20 cellular contexts compared by ENCODE assay signal in genomic region chr20:44138859-44139258, GRCh38. TPM values are rescaled to one million over a fixed set of nuclear protein-coding genes. Genes with fewer than 3 reads are reported as not detected.
DNase-seq lines count a peak whose midpoint lies in the region; ATAC-seq and TF ChIP-seq lines count a peak whose summit lies in the region.
"Had no signal": no experiment of that assay in that cellular context is flagged by ENCODE, and none has a peak within 500 bp of the region (broad histone marks: within the 10 kb centered on the region; RNA-seq: fewer than 3 reads in every experiment).

No MANE protein-coding gene starts in this region.

- no peak overlapping the region for H3K4me3 Mint-ChIP-seq in Caco-2 (ENCODE audit: unreplicated experiment)
- H3K4me3 Mint-ChIP-seq: activated CD4-positive, alpha-beta memory T cell treated with anti-CD3 and anti-CD28 coated beads for 36 hours; activated naive CD8-positive, alpha-beta T cell treated with anti-CD3 and anti-CD28 coated beads for 36 hours; activated T-cell treated with anti-CD3 and anti-CD28 coated beads, Interleukin-2, amount 50 U/mL, for 4 hours; HFFc6; T-helper 1 cell treated with Interleukin-12 subunit alpha and Interleukin-12 subunit beta and Interleukin-4 antibody, amounts not matched to agents 30 μg/mL and 1 μg/mL, for 36 hours had no signal

- no TSS peak for BruUV-seq in Caco-2 (replicated peaks; lab: Mats Ljungman, UMichigan)

- H3K9me3 Mint-ChIP-seq in Caco-2 (ENCODE audit: unreplicated experiment): no peaks in the 10 kb centered on the region
- H3K9me3 Mint-ChIP-seq: activated CD4-positive, alpha-beta memory T cell treated with anti-CD3 and anti-CD28 coated beads for 36 hours; activated naive CD8-positive, alpha-beta T cell treated with anti-CD3 and anti-CD28 coated beads for 36 hours; activated T-cell treated with anti-CD3 and anti-CD28 coated beads, Interleukin-2, amount 50 U/mL, for 4 hours; HFFc6; T-helper 1 cell treated with Interleukin-12 subunit alpha and Interleukin-12 subunit beta and Interleukin-4 antibody, amounts not matched to agents 30 μg/mL and 1 μg/mL, for 36 hours had no signal

- peaks cover 8% of the 10 kb centered on the region for H3K36me3 Mint-ChIP-seq in Caco-2 (ENCODE audit: insufficient read depth, unreplicated experiment)
- H3K36me3 Mint-ChIP-seq: activated CD4-positive, alpha-beta memory T cell treated with anti-CD3 and anti-CD28 coated beads for 36 hours; activated naive CD8-positive, alpha-beta T cell treated with anti-CD3 and anti-CD28 coated beads for 36 hours had no signal

- H3K27me3 Mint-ChIP-seq in Caco-2 (ENCODE audit: insufficient read depth, unreplicated experiment): no peaks in the 10 kb centered on the region

- DNase-seq in Caco-2 (peak in 1 of 2 experiments; percentile 55), coronary artery (ENCODE audit: low spot score) (no peak), hepatic stellate cell (ENCODE audit: low spot score) (peak; percentile 46), brain microvascular endothelial cell (no peak), mesenteric fat pad (ENCODE audit: low spot score) (no peak), kidney tubule cell (ENCODE audit: low spot score) (no peak)
- DNase-seq: activated CD4-positive, alpha-beta memory T cell treated with anti-CD3 and anti-CD28 coated beads for 36 hours; activated naive CD8-positive, alpha-beta T cell treated with anti-CD3 and anti-CD28 coated beads for 36 hours; activated T-cell treated with anti-CD3 and anti-CD28 coated beads, Interleukin-2, amount 50 U/mL, for 4 hours; HFFc6; midbrain; NCI-H1105; NCI-H69; occipital lobe; SHP77 treated with DMSO at 0.1 percent for 48 hours; stimulated activated CD4-positive, alpha-beta T cell treated with anti-CD3 and anti-CD28 coated beads, Interleukin-2, amount 100 ng/mL, for 48 hours had no signal

- POLR2A ChIA-PET in Caco-2 (lab: Charles Lee): no interaction called here

- no peak for TF ChIP-seq CTCF in Caco-2 (IDR thresholded peaks at IDR 0.05; ENCODE audit: insufficient read depth in 1 of 2, low read depth in 1 of 2, low read length in 1 of 2, severe bottlenecking in 1 of 2, unreplicated experiment in 1 of 2)
- no peak for TF ChIP-seq CTCF in coronary artery (IDR thresholded peaks at IDR 0.05)
- no peak for TF ChIP-seq CTCF in brain microvascular endothelial cell (IDR thresholded peaks at IDR 0.05; ENCODE audit: low read depth, low read length, missing control alignments)

- ATAC-seq in HG03108 (IDR thresholded peaks at IDR 0.05; ENCODE audit: unreplicated experiment): no peak
- ATAC-seq: activated T-cell treated with anti-CD3 and anti-CD28 coated beads, Interleukin-2, amount 50 U/mL, for 4 hours had no signal

- peaks cover 33% of the 10 kb centered on the region for H3K4me1 Mint-ChIP-seq in Caco-2 (ENCODE audit: low read depth, unreplicated experiment)
- H3K4me1 Mint-ChIP-seq: activated naive CD8-positive, alpha-beta T cell treated with anti-CD3 and anti-CD28 coated beads for 36 hours had no signal

- peak overlapping the region; percentile 82 for H3K27ac Mint-ChIP-seq in Caco-2 (ENCODE audit: unreplicated experiment)
- H3K27ac Mint-ChIP-seq: activated CD4-positive, alpha-beta memory T cell treated with anti-CD3 and anti-CD28 coated beads for 36 hours; activated naive CD8-positive, alpha-beta T cell treated with anti-CD3 and anti-CD28 coated beads for 36 hours; HFFc6; T-helper 1 cell treated with Interleukin-12 subunit alpha and Interleukin-12 subunit beta and Interleukin-4 antibody, amounts not matched to agents 30 μg/mL and 1 μg/mL, for 36 hours had no signal

- intact Hi-C loops in Caco-2 (cut with micrococcal nuclease; ENCODE audit: unreplicated experiment): no loop called here

- H3K36me3 ChIP-seq in Caco-2 (ENCODE audit: control insufficient read depth, insufficient read depth, low read length) (no peaks in the 10 kb centered on the region), rectal smooth muscle tissue (ENCODE audit: control insufficient read depth, insufficient read depth, low read length) (no peaks in the 10 kb centered on the region), brain microvascular endothelial cell (replicated peaks) (no peaks in the 10 kb centered on the region)
- H3K36me3 ChIP-seq: BLaER1 had no signal

- no peaks in the 10 kb centered on the region for H3K9me3 ChIP-seq in Caco-2
- H3K9me3 ChIP-seq: BLaER1 had no signal

- H3K27me3 ChIP-seq in Caco-2 (replicated peaks; ENCODE audit: control insufficient read depth, insufficient read depth, low read length): no peaks in the 10 kb centered on the region
- no peaks in the 10 kb centered on the region for H3K27me3 ChIP-seq in rectal smooth muscle tissue (ENCODE audit: control insufficient read depth, insufficient read depth, low read length)
- H3K27me3 ChIP-seq in brain microvascular endothelial cell (replicated peaks): peaks cover 6% of the 10 kb centered on the region

- in situ Hi-C loops in brain microvascular endothelial cell (cut with HindIII; ENCODE audit: low pct_ligation_motif_present, low sequenced_read_pairs): no loop called here

- H3K4me3 ChIP-seq in Caco-2 (ENCODE audit: low read depth, low read length) (no peak overlapping the region), coronary artery (no peak overlapping the region), rectal smooth muscle tissue (ENCODE audit: low read length) (no peak overlapping the region), brain microvascular endothelial cell (ENCODE audit: low read depth, low read length) (no peak overlapping the region)
- H3K4me3 ChIP-seq: BLaER1 had no signal

- H3K4me1 ChIP-seq in Caco-2 (peaks cover 44% of the 10 kb centered on the region), rectal smooth muscle tissue (ENCODE audit: control insufficient read depth, insufficient read depth, low read length) (peaks cover 52% of the 10 kb centered on the region)

- no peak overlapping the region for H3K9ac ChIP-seq in rectal smooth muscle tissue (ENCODE audit: low read length)
- H3K9ac ChIP-seq: BLaER1 had no signal

- CTCF ChIA-PET in Caco-2 (lab: Charles Lee): no interaction called here

- peak overlapping the region; percentile 81 to 89 for H3K27ac ChIP-seq in coronary artery
- peak overlapping the region; percentile 99 for H3K27ac ChIP-seq in rectal smooth muscle tissue (ENCODE audit: low read depth, low read length)
- H3K27ac ChIP-seq in brain microvascular endothelial cell: no peak overlapping the region
- H3K27ac ChIP-seq: BLaER1 had no signal

RNA-seq across cellular contexts. Expression of gene JPH2, which starts 48.1 kb away (rescaled TPM):
- 10.5 and 11.1 TPM in 2 replicates for total RNA-seq in Caco-2 (2022)
- 5.6 TPM for total RNA-seq in mesenteric fat pad
- total RNA-seq: activated CD4-positive, alpha-beta memory T cell treated with anti-CD3 and anti-CD28 coated beads for 36 hours; activated T-cell treated with anti-CD3 and anti-CD28 coated beads, Interleukin-2, amount 50 U/mL, for 4 hours had no signal
